Comparison of ENCODE assay signal across 1 cellular context in the genomic region with DNA sequence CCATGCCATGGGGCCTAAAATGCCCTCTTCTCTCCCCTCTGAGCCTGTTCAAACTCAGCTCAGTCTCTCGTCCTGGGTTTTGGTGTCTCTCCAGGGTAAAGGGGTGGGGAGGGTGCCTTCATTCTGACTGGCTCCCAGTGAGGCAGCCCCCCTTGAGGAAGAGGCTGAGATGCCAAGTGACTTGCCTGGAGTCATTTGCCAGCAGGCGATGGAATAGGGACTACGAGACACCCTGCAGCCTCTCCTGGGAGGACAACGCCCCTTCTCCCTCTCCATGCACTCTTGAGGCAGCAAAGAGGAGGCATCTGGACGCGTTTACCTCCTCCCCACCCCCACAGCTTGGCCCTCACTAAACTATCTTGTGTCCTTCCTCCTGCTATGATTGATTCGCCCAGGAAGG.
TF ChIP-seq lines count a peak whose summit lies in the region.

No MANE protein-coding gene starts in this region.

TF ChIP-seq in GM23338, 12 proteins besides CTCF, POLR2A, EP300 and RAD21 (continued from another document):
- TF ChIP-seq, protein P1, sequence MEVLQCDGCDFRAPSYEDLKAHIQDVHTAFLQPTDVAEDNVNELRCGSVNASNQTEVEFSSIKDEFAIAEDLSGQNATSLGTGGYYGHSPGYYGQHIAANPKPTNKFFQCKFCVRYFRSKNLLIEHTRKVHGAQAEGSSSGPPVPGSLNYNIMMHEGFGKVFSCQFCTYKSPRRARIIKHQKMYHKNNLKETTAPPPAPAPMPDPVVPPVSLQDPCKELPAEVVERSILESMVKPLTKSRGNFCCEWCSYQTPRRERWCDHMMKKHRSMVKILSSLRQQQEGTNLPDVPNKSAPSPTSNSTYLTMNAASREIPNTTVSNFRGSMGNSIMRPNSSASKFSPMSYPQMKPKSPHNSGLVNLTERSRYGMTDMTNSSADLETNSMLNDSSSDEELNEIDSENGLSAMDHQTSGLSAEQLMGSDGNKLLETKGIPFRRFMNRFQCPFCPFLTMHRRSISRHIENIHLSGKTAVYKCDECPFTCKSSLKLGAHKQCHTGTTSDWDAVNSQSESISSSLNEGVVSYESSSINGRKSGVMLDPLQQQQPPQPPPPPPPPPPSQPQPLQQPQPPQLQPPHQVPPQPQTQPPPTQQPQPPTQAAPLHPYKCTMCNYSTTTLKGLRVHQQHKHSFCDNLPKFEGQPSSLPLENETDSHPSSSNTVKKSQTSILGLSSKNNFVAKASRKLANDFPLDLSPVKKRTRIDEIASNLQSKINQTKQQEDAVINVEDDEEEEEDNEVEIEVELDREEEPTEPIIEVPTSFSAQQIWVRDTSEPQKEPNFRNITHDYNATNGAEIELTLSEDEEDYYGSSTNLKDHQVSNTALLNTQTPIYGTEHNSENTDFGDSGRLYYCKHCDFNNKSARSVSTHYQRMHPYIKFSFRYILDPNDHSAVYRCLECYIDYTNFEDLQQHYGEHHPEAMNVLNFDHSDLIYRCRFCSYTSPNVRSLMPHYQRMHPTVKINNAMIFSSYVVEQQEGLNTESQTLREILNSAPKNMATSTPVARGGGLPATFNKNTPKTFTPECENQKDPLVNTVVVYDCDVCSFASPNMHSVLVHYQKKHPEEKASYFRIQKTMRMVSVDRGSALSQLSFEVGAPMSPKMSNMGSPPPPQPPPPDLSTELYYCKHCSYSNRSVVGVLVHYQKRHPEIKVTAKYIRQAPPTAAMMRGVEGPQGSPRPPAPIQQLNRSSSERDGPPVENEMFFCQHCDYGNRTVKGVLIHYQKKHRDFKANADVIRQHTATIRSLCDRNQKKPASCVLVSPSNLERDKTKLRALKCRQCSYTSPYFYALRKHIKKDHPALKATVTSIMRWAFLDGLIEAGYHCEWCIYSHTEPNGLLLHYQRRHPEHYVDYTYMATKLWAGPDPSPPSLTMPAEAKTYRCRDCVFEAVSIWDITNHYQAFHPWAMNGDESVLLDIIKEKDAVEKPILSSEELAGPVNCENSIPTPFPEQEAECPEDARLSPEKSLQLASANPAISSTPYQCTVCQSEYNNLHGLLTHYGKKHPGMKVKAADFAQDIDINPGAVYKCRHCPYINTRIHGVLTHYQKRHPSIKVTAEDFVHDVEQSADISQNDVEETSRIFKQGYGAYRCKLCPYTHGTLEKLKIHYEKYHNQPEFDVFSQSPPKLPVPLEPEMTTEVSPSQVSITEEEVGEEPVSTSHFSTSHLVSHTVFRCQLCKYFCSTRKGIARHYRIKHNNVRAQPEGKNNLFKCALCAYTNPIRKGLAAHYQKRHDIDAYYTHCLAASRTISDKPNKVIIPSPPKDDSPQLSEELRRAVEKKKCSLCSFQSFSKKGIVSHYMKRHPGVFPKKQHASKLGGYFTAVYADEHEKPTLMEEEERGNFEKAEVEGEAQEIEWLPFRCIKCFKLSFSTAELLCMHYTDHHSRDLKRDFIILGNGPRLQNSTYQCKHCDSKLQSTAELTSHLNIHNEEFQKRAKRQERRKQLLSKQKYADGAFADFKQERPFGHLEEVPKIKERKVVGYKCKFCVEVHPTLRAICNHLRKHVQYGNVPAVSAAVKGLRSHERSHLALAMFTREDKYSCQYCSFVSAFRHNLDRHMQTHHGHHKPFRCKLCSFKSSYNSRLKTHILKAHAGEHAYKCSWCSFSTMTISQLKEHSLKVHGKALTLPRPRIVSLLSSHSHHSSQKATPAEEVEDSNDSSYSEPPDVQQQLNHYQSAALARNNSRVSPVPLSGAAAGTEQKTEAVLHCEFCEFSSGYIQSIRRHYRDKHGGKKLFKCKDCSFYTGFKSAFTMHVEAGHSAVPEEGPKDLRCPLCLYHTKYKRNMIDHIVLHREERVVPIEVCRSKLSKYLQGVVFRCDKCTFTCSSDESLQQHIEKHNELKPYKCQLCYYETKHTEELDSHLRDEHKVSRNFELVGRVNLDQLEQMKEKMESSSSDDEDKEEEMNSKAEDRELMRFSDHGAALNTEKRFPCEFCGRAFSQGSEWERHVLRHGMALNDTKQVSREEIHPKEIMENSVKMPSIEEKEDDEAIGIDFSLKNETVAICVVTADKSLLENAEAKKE (CRISPR knock-in tag; IDR thresholded peaks at IDR 0.05) = peak; percentile 70
